ENCODE assay signal across 24 cellular contexts in genomic region chr5:6243706-6244105, GRCh38.
"Had no signal": no experiment of that assay in that cellular context is flagged by ENCODE, and none has a peak within 500 bp of the region (broad histone marks: within the 10 kb centered on the region; RNA-seq: fewer than 3 reads in every experiment).

No MANE protein-coding gene starts in this region.

- H3K27ac ChIP-seq: dorsolateral prefrontal cortex, gastrocnemius medialis, parathyroid adenoma, right lobe of liver, suprapubic skin, transverse colon, vagina had no signal

- H3K36me3 ChIP-seq: gastrocnemius medialis, right lobe of liver, suprapubic skin, transverse colon, vagina had no signal

- H3K4me1 ChIP-seq: gastrocnemius medialis, parathyroid adenoma, right lobe of liver, suprapubic skin, transverse colon, vagina had no signal

- H3K9ac ChIP-seq: parathyroid adenoma had no signal

- H3K27me3 ChIP-seq: dorsolateral prefrontal cortex, gastrocnemius medialis, right lobe of liver, suprapubic skin, transverse colon, vagina had no signal

- H3K27me3 Mint-ChIP-seq: memory B cell, naive B cell had no signal

- H3K79me2 ChIP-seq: parathyroid adenoma had no signal

- H3K9me3 ChIP-seq: right lobe of liver, vagina had no signal

- H3K4me1 Mint-ChIP-seq: memory B cell, mesothelial cell of epicardium, naive B cell, neural crest cell had no signal

- H3K27ac Mint-ChIP-seq: memory B cell; mesothelial cell of epicardium; natural killer cell treated with Interleukin-12 subunit alpha and Interleukin-12 subunit beta and Interleukin-15 and Interleukin-18, amount 100 ng/mL, for 72 hours; progenitor cell of endocrine pancreas; stimulated activated naive CD8-positive, alpha-beta T cell treated with anti-CD3 and anti-CD28 coated beads, Interleukin-15, amount 100 ng/mL, for 72 hours had no signal

- H3K4me3 Mint-ChIP-seq: memory B cell; mesothelial cell of epicardium; naive B cell; natural killer cell treated with Interleukin-12 subunit alpha and Interleukin-12 subunit beta and Interleukin-15 and Interleukin-18, amount 100 ng/mL, for 72 hours; neural crest cell; stimulated activated naive CD8-positive, alpha-beta T cell treated with anti-CD3 and anti-CD28 coated beads, Interleukin-15, amount 100 ng/mL, for 72 hours had no signal

- H3K36me3 Mint-ChIP-seq: memory B cell; mesothelial cell of epicardium; naive B cell; natural killer cell treated with Interleukin-12 subunit alpha and Interleukin-12 subunit beta and Interleukin-15 and Interleukin-18, amount 100 ng/mL, for 72 hours had no signal

- H3K4me3 ChIP-seq: dorsolateral prefrontal cortex, gastrocnemius medialis, lung, mucosa of descending colon, right lobe of liver, suprapubic skin, transverse colon, vagina had no signal

- H2AFZ ChIP-seq: parathyroid adenoma had no signal

- DNase-seq: dorsolateral prefrontal cortex; effector CD4-positive, alpha-beta T cell; foreskin fibroblast; gastrocnemius medialis; kidney; mucosa of descending colon; naive B cell; right lobe of liver; small intestine; stimulated activated CD4-positive, alpha-beta T cell treated with anti-CD3 and anti-CD28 coated beads, Interleukin-15, amount 100 ng/mL, for 24 hours; stimulated activated CD4-positive, alpha-beta T cell treated with anti-CD3 and anti-CD28 coated beads, Interleukin-2, amount 100 ng/mL, for 48 hours; stimulated activated naive CD4-positive, alpha-beta T cell; stimulated activated naive CD8-positive, alpha-beta T cell treated with anti-CD3 and anti-CD28 coated beads, Interleukin-15, amount 100 ng/mL, for 72 hours; transverse colon had no signal

- ATAC-seq: gastrocnemius medialis; left lobe of liver; mucosa of descending colon; natural killer cell treated with Interleukin-12 subunit alpha and Interleukin-12 subunit beta and Interleukin-15 and Interleukin-18, amount 100 ng/mL, for 72 hours; right lobe of liver; stimulated activated naive CD8-positive, alpha-beta T cell treated with anti-CD3 and anti-CD28 coated beads, Interleukin-15, amount 100 ng/mL, for 72 hours had no signal
